In genomic region chr11:113457784-113458183, GRCh38 we compare ENCODE assay signal across 19 cellular contexts. TPM values are rescaled to one million over a fixed set of nuclear protein-coding genes. Genes with fewer than 3 reads are reported as not detected.
DNase-seq lines count a peak whose midpoint lies in the region; ATAC-seq lines count a peak whose summit lies in the region.
"Had no signal": no experiment of that assay in that cellular context is flagged by ENCODE, and none has a peak within 500 bp of the region (broad histone marks: within the 10 kb centered on the region; RNA-seq: fewer than 3 reads in every experiment).

No MANE protein-coding gene starts in this region.

- peak; percentile 82 for DNase-seq in DMS 273 (lab: John Stamatoyannopoulos, UW; ENCODE audit: unreplicated experiment)
- peak; percentile 86 for DNase-seq in NCI-H146 (lab: John Stamatoyannopoulos, UW)
- DNase-seq in NCI-H69 (lab: John Stamatoyannopoulos, UW): peak; percentile 100
- DNase-seq in iPS-NIHi11 (ENCODE audit: low spot score): peak; percentile 30
- DNase-seq in H4 (ENCODE audit: low spot score): no peak
- no peak for DNase-seq in kidney glomerular epithelial cell (lab: John Stamatoyannopoulos, UW)
- DNase-seq in activated effector memory CD4-positive, alpha-beta T cell treated with Interleukin-2 at 50 U/mL for 16 hours: no peak
- DNase-seq: activated CD4-positive, alpha-beta memory T cell treated with anti-CD3 and anti-CD28 coated beads for 36 hours; activated naive CD4-positive, alpha-beta T cell treated with anti-CD3 and anti-CD28 coated beads, Interleukin-2, amount 50 U/mL, for 16 hours; CD4-positive, alpha-beta memory T cell; heart left ventricle; mammary epithelial cell; naive thymus-derived CD8-positive, alpha-beta T cell; posterior cingulate gyrus; stimulated activated CD4-positive, alpha-beta T cell treated with anti-CD3 and anti-CD28 coated beads, Interleukin-2, amount 100 ng/mL, for 48 hours; T-helper 1 cell had no signal

- no peak for ATAC-seq in GM19395 (IDR thresholded peaks at IDR 0.05; ENCODE audit: unreplicated experiment)
- ATAC-seq: heart left ventricle; naive thymus-derived CD8-positive, alpha-beta T cell had no signal

RNA-seq across cellular contexts. Expression of gene DRD2, which starts 17.4 kb away (rescaled TPM):
- total RNA-seq in H4 (2014; rRNA removed; shearing (Covaris generic)): 0.55 and 1.6 TPM in 2 replicates
- total RNA-seq: activated CD4-positive, alpha-beta memory T cell treated with anti-CD3 and anti-CD28 coated beads for 36 hours; astrocyte; CD4-positive, alpha-beta memory T cell; naive thymus-derived CD8-positive, alpha-beta T cell; skeletal muscle tissue had no signal

Comparison
In these comparisons a context has a peak if more than half of its experiments do, and no peak if none do; other contexts are left out.
1. DNase-seq: peak in DMS 273 (single experiment), NCI-H146 (single experiment), NCI-H69 (single experiment) and iPS-NIHi11 (single experiment); none in H4 (single experiment), kidney glomerular epithelial cell (single experiment) and activated effector memory CD4-positive, alpha-beta T cell treated with Interleukin-2 at 50 U/mL for 16 hours (single experiment).